In genomic region chr5:95285406-95285761, GRCh38 we compare ENCODE assay signal across 9 cellular contexts. TPM values are rescaled to one million over a fixed set of nuclear protein-coding genes. Genes with fewer than 3 reads are reported as not detected.
DNase-seq lines count a peak whose midpoint lies in the region; ATAC-seq, FAIRE-seq and TF ChIP-seq lines count a peak whose summit lies in the region.
"Had no signal": no experiment of that assay in that cellular context is flagged by ENCODE, and none has a peak within 500 bp of the region (broad histone marks: within the 10 kb centered on the region; RNA-seq: fewer than 3 reads in every experiment).

No MANE protein-coding gene starts in this region.

- POLR2A ChIA-PET in A549 (lab: Yijun Ruan, JAX), result no interaction called here
- POLR2A ChIA-PET in HCT116 (lab: Charles Lee), result no interaction called here

- H3K4me1 ChIP-seq in A549 (no peaks in the 10 kb centered on the region), HCT116 (ENCODE audit: control insufficient read depth in 1 of 2, insufficient read depth in 2 of 2, low read length in 2 of 2) (peaks cover 5 to 25% of the 10 kb centered on the region in 2 experiments; a peak in 2 of 4 replicates), astrocyte (ENCODE audit: insufficient read depth, low read length) (peaks cover 13% of the 10 kb centered on the region), mucosa of rectum (ENCODE audit: control insufficient read depth in 2 of 2, insufficient read depth in 2 of 2, low read length in 2 of 2) (peaks cover 4 to 8% of the 10 kb centered on the region in 2 donors)

- WGBS in A549 (ENCODE audit: missing lambda C conversion rate), result 17% methylated on average over 14 of the region's 14 CpGs

- peaks cover 10% of the 10 kb centered on the region for H3K4me1 Mint-ChIP-seq in astrocyte (ENCODE audit: low read depth, unreplicated experiment)

- no peak overlapping the region for H3K27ac Mint-ChIP-seq in astrocyte (ENCODE audit: unreplicated experiment)

- RAD21 ChIA-PET in HCT116 (lab: Charles Lee; ENCODE audit: low non-redundant PET in 1 of 2, low total read pairs in 2 of 2, uncharacterized antibody in 2 of 2, unreplicated experiment in 2 of 2), result no interaction called here

- peaks cover 19% of the 10 kb centered on the region for H3K27me3 Mint-ChIP-seq in astrocyte (ENCODE audit: low read depth, unreplicated experiment)

- H3K4me3 ChIP-seq in A549, result peak overlapping the region; percentile 82
- H3K4me3 ChIP-seq in HCT116 (replicated peaks in 1 of 2; ENCODE audit: low read depth in 1 of 2, low read length in 2 of 2), result peak overlapping the region; percentile 43 to 57; a peak in 3 of 4 replicates
- peak overlapping the region; percentile 55 for H3K4me3 ChIP-seq in astrocyte (ENCODE audit: insufficient read depth, low read depth, low read length)
- peak overlapping the region; percentile 46 to 59 for H3K4me3 ChIP-seq in mucosa of rectum (ENCODE audit: low read length in 2 of 2)

- intact Hi-C loops in HCT116 (cut with micrococcal nuclease), result loop anchor here (2.0 to 10.0 kb wide), 2 partner anchors 269 to 559 kb away; partner anchors contain the start of genes ARSK and SKIC3

- no peak overlapping the region for H2AFZ ChIP-seq in HCT116 (ENCODE audit: low read depth, low read length, poor library complexity, severe bottlenecking)
- H2AFZ ChIP-seq in astrocyte (ENCODE audit: low read depth, low read length), result peak overlapping the region; percentile 84

- no peaks in the 10 kb centered on the region for H4K20me1 ChIP-seq in HCT116 (ENCODE audit: insufficient read depth)
- H4K20me1 ChIP-seq in astrocyte (ENCODE audit: insufficient read depth, low read length), result no peaks in the 10 kb centered on the region

- no peaks in the 10 kb centered on the region for H3K9me3 ChIP-seq in A549
- no peaks in the 10 kb centered on the region for H3K9me3 ChIP-seq in HCT116 (ENCODE audit: control insufficient read depth in 1 of 2, insufficient read depth in 1 of 2, low read depth in 1 of 2, low read length in 2 of 2)
- no peaks in the 10 kb centered on the region for H3K9me3 ChIP-seq in astrocyte (ENCODE audit: insufficient read depth, low read depth, low read length)
- no peaks in the 10 kb centered on the region for H3K9me3 ChIP-seq in mucosa of rectum (ENCODE audit: control insufficient read depth in 2 of 2, low read length in 2 of 2)

- no peak for TF ChIP-seq RAD21 in A549 (conservative IDR thresholded peaks at IDR 0.05 in 1 of 2, IDR thresholded peaks at IDR 0.05 in 1 of 2)
- no peak for TF ChIP-seq RAD21 in HCT116 (IDR thresholded peaks at IDR 0.05; ENCODE audit: low read depth)

- H3K4me2 ChIP-seq in A549 (peak overlapping the region; percentile 99), HCT116 (ENCODE audit: low read length) (peak overlapping the region; percentile 75), astrocyte (ENCODE audit: low read length) (peak overlapping the region; percentile 89)

- no peak for TF ChIP-seq CTCF in A549 (IDR thresholded peaks at IDR 0.05)
- no peak for TF ChIP-seq CTCF in HCT116 (IDR thresholded peaks at IDR 0.05 in 2 of 3, conservative IDR thresholded peaks at IDR 0.05 in 1 of 3; ENCODE audit: borderline replicate concordance in 1 of 3, insufficient read depth in 1 of 3, low read depth in 2 of 3, low read length in 2 of 3)
- no peak for TF ChIP-seq CTCF in astrocyte (IDR thresholded peaks at IDR 0.05; ENCODE audit: insufficient read depth, low read depth, low read length)

- no TSS peak for BruUV-seq in HCT116 (replicated peaks; lab: Mats Ljungman, UMichigan)

- ATAC-seq in A549 (no peak; a peak in 2 of 6 replicates), HCT116 (no peak)

- CTCF ChIA-PET in A549 (lab: Yijun Ruan, JAX) (interaction anchor here (0.8 to 1.1 kb wide), 3 partner anchors 23 to 111 kb away, joined by 3 to 4 read pairs (median 3); no protein-coding TSS in a partner anchor), HCT116 (lab: Charles Lee) (interaction anchor here (0.5 kb wide), 1 partner anchor 760 kb away, joined by 3 read pairs; no protein-coding TSS in a partner anchor)

- H3K36me3 ChIP-seq in HCT116 (ENCODE audit: control insufficient read depth in 1 of 2, insufficient read depth in 2 of 2, low read length in 2 of 2) (no peaks in the 10 kb centered on the region), astrocyte (ENCODE audit: insufficient read depth, low read length) (no peaks in the 10 kb centered on the region), mucosa of rectum (ENCODE audit: control insufficient read depth in 2 of 2, insufficient read depth in 2 of 2, low read length in 2 of 2) (no peaks in the 10 kb centered on the region)

- H3K9me2 ChIP-seq in HCT116 (ENCODE audit: insufficient read depth), result no peaks in the 10 kb centered on the region

- DNase-seq in A549 (ENCODE audit: low read depth in 1 of 2, low spot score in 1 of 2), result no peak
- no peak for DNase-seq in HCT116 (ENCODE audit: low read depth, low spot score)
- peak; percentile 8 for DNase-seq in astrocyte (ENCODE audit: low read depth)
- no peak for DNase-seq in KG1 (lab: John Stamatoyannopoulos, UW)
- DNase-seq in iPS-NIHi7 (ENCODE audit: extremely low spot score), result no peak
- DNase-seq in NCI-H226, result no peak
- DNase-seq in OCI-M1 (lab: John Stamatoyannopoulos, UW), result no peak

- H3K79me2 ChIP-seq in HCT116 (ENCODE audit: insufficient read depth, low read length) (no peaks in the 10 kb centered on the region), astrocyte (ENCODE audit: insufficient read depth, low read length) (no peaks in the 10 kb centered on the region)

- H3K27me3 ChIP-seq in HCT116 (ENCODE audit: insufficient read depth, low read length) (no peaks in the 10 kb centered on the region), astrocyte (ENCODE audit: insufficient read depth, low read length) (peaks cover 40% of the 10 kb centered on the region), mucosa of rectum (ENCODE audit: control insufficient read depth in 2 of 2, insufficient read depth in 2 of 2, low read length in 2 of 2) (peaks cover 43 to 46% of the 10 kb centered on the region in 2 donors)

- H3K9me3 Mint-ChIP-seq in astrocyte (ENCODE audit: unreplicated experiment), result no peaks in the 10 kb centered on the region

- H3K9ac ChIP-seq in HCT116 (ENCODE audit: low read length), result no peak overlapping the region
- H3K9ac ChIP-seq in astrocyte (ENCODE audit: low read length), result no peak overlapping the region
- no peak overlapping the region for H3K9ac ChIP-seq in mucosa of rectum (ENCODE audit: low read depth in 1 of 2, low read length in 2 of 2)

- peak overlapping the region; percentile 88 for H3K4me3 Mint-ChIP-seq in astrocyte (ENCODE audit: unreplicated experiment)

- TF ChIP-seq EP300 in A549 (IDR thresholded peaks at IDR 0.05), result no peak

- FAIRE-seq in A549 (lab: Jason Lieb, UNC) (no peak), astrocyte (lab: Jason Lieb, UNC) (no peak)
- FAIRE-seq: G401.6 had no signal

- no peaks in the 10 kb centered on the region for H3K36me3 Mint-ChIP-seq in astrocyte (ENCODE audit: low read depth, unreplicated experiment)

- no peak overlapping the region for H3K27ac ChIP-seq in A549
- H3K27ac ChIP-seq in HCT116 (ENCODE audit: low read depth, low read length), result no peak overlapping the region
- no peak overlapping the region for H3K27ac ChIP-seq in astrocyte (ENCODE audit: low read depth, low read length)
- H3K27ac ChIP-seq in mucosa of rectum (ENCODE audit: low read depth in 2 of 2, low read length in 2 of 2), result no peak overlapping the region

- TF ChIP-seq POLR2A in A549 (IDR thresholded peaks at IDR 0.05; ENCODE audit: low read length) (no peak), HCT116 (IDR thresholded peaks at IDR 0.05; ENCODE audit: borderline replicate concordance, extremely low read depth, insufficient read depth, insufficient read length) (no peak)

TF ChIP-seq in A549, 52 proteins besides CTCF, POLR2A, EP300 and RAD21 (continues in another document):
- TF ChIP-seq MYC (IDR thresholded peaks at IDR 0.05; ENCODE audit: borderline replicate concordance, low read length) (no peak), TP53 (CRISPR knock-in tag; IDR thresholded peaks at IDR 0.05) (no peak), CHD2 (IDR thresholded peaks at IDR 0.05; ENCODE audit: low read length, partially characterized antibody) (no peak), ELK1 (IDR thresholded peaks at IDR 0.05; ENCODE audit: low read depth, low read length) (no peak), HOXA7 (CRISPR knock-in tag; IDR thresholded peaks at IDR 0.05) (no peak), EHMT2 (IDR thresholded peaks at IDR 0.05; ENCODE audit: low read depth) (no peak)

TF ChIP-seq in HCT116, 20 proteins besides CTCF, POLR2A, EP300 and RAD21 (continues in another document):
- TF ChIP-seq JUND (IDR thresholded peaks at IDR 0.05) (no peak), ELF1 (IDR thresholded peaks at IDR 0.05; ENCODE audit: borderline replicate concordance, low read depth) (no peak), SIN3A (IDR thresholded peaks at IDR 0.05; ENCODE audit: low read depth) (no peak), POLR2AphosphoS5 (IDR thresholded peaks at IDR 0.05; ENCODE audit: low read depth, low read length) (no peak), SRF (IDR thresholded peaks at IDR 0.05; ENCODE audit: low read depth) (no peak), YY1 (IDR thresholded peaks at IDR 0.05; ENCODE audit: extremely low read depth, insufficient replicate concordance, low read depth, low read length) (no peak), ZNF274 (IDR thresholded peaks at IDR 0.05; ENCODE audit: low read depth, low read length) (no peak), EZH2phosphoT487 (IDR thresholded peaks at IDR 0.05; ENCODE audit: borderline replicate concordance) (no peak), EGR1 (IDR thresholded peaks at IDR 0.05; ENCODE audit: low read depth) (no peak), CEBPB (IDR thresholded peaks at IDR 0.05; ENCODE audit: low read depth) (no peak), FOSL1 (IDR thresholded peaks at IDR 0.05; ENCODE audit: low read depth) (no peak)

RNA-seq across cellular contexts. Expression of gene MCTP1, which starts 0.5 kb away (rescaled TPM):
- polyA plus RNA-seq in A549 (2011; rRNA removed) (6.9 and 7.9 TPM in 2 replicates), A549 (2017; fragmentation: RNase III; extraction: RNeasy Plus Mini Kit Qiagen cat#74134 plus additional on column Dnase treatment) (3.2 to 5.4 TPM (median 3.8 TPM) in 3 replicates)
- 0.78 and 0.91 TPM in 2 replicates for polyA plus RNA-seq in A549 (2012; cell fraction: cytosol; rRNA removed)
- 0.42 and 1.1 TPM in 2 replicates for polyA plus RNA-seq in A549 (2012; cell fraction: nucleus; rRNA removed)
- polyA minus RNA-seq in A549 (2011; rRNA and poly(A)+ RNA removed), result 6.0 and 7.1 TPM in 2 replicates
- total RNA-seq in HCT116 (2021; ENCODE audit: unreplicated experiment) (0.44 TPM), astrocyte (40.6 and 45.9 TPM in 2 replicates)
- 0.15 and 0.34 TPM in 2 replicates for polyA plus RNA-seq in HCT116 (2012)

Comparison
In these comparisons a context has a peak if more than half of its experiments do, and no peak if none do; other contexts are left out.
1. RNA of gene MCTP1, which starts 0.5 kb away (total RNA-seq): 40.6 to 45.9 TPM in astrocyte; 0.44 TPM in HCT116 (single experiment); every median in the first group is over 10 times any median in the second.
2. Peak in every context shown above with its lines, with median percentiles within 50 percentile points of each other: H3K4me2 ChIP-seq and H3K4me3 ChIP-seq.